Comparison of ENCODE assay signal across 11 cellular contexts in the genomic region with DNA sequence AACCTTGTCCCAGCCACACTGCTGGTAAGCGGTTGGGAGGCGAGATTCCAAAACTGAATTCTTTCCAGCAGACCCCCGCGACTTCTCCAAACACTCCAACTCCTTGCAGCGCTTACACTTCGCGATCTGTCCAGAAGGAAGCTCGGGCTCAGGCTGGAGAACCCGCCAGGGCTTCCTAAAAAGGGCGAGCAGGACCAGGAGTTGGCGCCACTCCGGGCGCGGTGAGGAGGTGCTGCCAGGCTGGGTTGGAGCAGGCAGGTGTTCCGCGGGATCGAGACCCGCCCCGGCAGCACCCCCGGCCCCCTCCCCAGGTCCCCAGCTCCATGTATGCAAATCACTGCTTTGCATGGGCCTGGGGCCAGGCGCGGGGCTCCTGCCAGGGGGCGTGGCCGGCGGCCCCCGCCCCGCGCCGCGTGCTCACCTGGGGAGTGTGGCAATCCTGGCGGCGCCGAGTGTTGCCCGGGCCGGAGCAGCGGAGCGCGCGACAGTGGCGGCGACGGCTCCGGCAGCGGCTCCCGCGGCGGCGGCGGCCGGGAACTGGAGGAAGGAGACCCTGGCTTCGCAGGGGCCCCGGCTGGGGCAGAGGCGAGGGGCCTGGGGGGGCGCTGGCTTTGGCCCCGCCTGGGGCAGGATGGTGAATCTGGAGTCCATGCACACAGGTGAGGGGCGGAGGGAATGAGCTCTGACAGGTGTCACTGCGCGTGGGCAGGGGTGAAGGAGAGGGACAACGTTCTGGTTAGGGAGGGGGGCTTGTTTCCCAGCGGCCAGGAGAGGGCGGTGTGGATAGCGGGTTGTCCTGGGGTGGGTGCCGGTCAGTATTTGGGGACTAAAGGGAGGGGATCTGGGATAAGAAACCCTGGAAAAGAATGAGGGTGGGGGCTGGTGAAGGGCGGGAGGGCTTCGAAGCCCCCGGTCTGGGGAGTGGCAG. TPM values are rescaled to one million over a fixed set of nuclear protein-coding genes. Genes with fewer than 3 reads are reported as not detected.
A peak's percentile ranks its signal among the peaks of the same experiment; 100 is the strongest.
DNase-seq lines count a peak whose midpoint lies in the region; ATAC-seq and TF ChIP-seq lines count a peak whose summit lies in the region.
"Had no signal": no experiment of that assay in that cellular context is flagged by ENCODE, and none has a peak within 500 bp of the region (broad histone marks: within the 10 kb centered on the region; RNA-seq: fewer than 3 reads in every experiment).

A gene (plus strand): TSS at position 428 of the 928 bp plus-strand sequence. CDS start 204 bp downstream, at position 632.

- H3K4me1 ChIP-seq in GM23338 (ENCODE audit: insufficient read depth) (peaks cover 16% of the 10 kb centered on the region), breast epithelium (peaks cover 0 to 16% of the 10 kb centered on the region in 2 donors), right lobe of liver (peaks cover 0 to 3% (median 0%) of the 10 kb centered on the region in 4 donors)

- H3K36me3 ChIP-seq in GM23338 (ENCODE audit: insufficient read depth) (no peaks in the 10 kb centered on the region), breast epithelium (no peaks in the 10 kb centered on the region), right lobe of liver (no peaks in the 10 kb centered on the region)
- H3K36me3 ChIP-seq: neutrophil had no signal

- no peaks in the 10 kb centered on the region for H3K9me3 ChIP-seq in breast epithelium
- H3K9me3 ChIP-seq in right lobe of liver = no peaks in the 10 kb centered on the region
- H3K9me3 ChIP-seq: neutrophil had no signal

- CTCF ChIA-PET in activated CD4-positive, alpha-beta T cell treated with anti-CD3 and anti-CD28 coated beads, Interleukin-2, amount 10 ng/mL, durations not matched to agents 7 days and 5 days (lab: Charles Lee) = interaction anchor here (10.1 kb wide), 1 partner anchor 61 kb away, joined by 105 read pairs; no protein-coding TSS in a partner anchor

- no peaks in the 10 kb centered on the region for H3K9me2 ChIP-seq in GM23338 (ENCODE audit: insufficient read depth)

- H3K27me3 ChIP-seq in GM23338 (ENCODE audit: insufficient read depth) (peaks cover 45% of the 10 kb centered on the region), breast epithelium (peaks cover 0 to 14% of the 10 kb centered on the region in 2 donors), right lobe of liver (no peaks in the 10 kb centered on the region)

- no peak for DNase-seq in AG09319 (ENCODE audit: extremely low read depth, low read depth)
- DNase-seq in GM23338 (ENCODE audit: low spot score) = peak; percentile 70
- peak in 1 of 2 donors; percentile 42 for DNase-seq in breast epithelium (ENCODE audit: low spot score in 2 of 2)
- DNase-seq in right lobe of liver = no peak
- no peak for DNase-seq in effector CD8-positive, alpha-beta T cell (lab: John Stamatoyannopoulos, UW)
- no peak for DNase-seq in activated naive CD8-positive, alpha-beta T cell treated with anti-CD3 and anti-CD28 coated beads, Interleukin-2, amount 50 U/mL, for 24 hours
- no peak for DNase-seq in activated CD4-positive, alpha-beta T cell treated with anti-CD3 and anti-CD28 coated beads, Interleukin-2, amount 10 ng/mL, durations not matched to agents 7 days and 5 days
- DNase-seq in Ammon's horn (ENCODE audit: low spot score) = no peak
- DNase-seq: foreskin fibroblast had no signal

- no peak for TF ChIP-seq POLR2A in breast epithelium (IDR thresholded peaks at IDR 0.05)
- TF ChIP-seq POLR2A in right lobe of liver (IDR thresholded peaks at IDR 0.05) = no peak

- WGBS in right lobe of liver (ENCODE audit: insufficient coverage, low coverage, low lambda C conversion rate, missing lambda C conversion rate) = 7% methylated on average over 23 of the region's 66 CpGs

- ATAC-seq in GM23338 (peak; percentile 57), right lobe of liver (peak; percentile 10 to 40 (median 30))
- ATAC-seq in activated naive CD8-positive, alpha-beta T cell treated with anti-CD3 and anti-CD28 coated beads, Interleukin-2, amount 50 U/mL, for 24 hours = no peak
- ATAC-seq: activated naive CD4-positive, alpha-beta T cell treated with anti-CD3 and anti-CD28 coated beads, Interleukin-2, amount 50 U/mL, for 72 hours had no signal

- peak within 1 kb of the TSS; percentile 80; the same call in 1 of the 2 replicates for H2AFZ ChIP-seq in GM23338

- peaks cover 31% of the 10 kb centered on the region for H3K4me1 Mint-ChIP-seq in GM23338
- H3K4me1 Mint-ChIP-seq in activated naive CD8-positive, alpha-beta T cell treated with anti-CD3 and anti-CD28 coated beads, Interleukin-2, amount 50 U/mL, for 24 hours = peaks cover 9% of the 10 kb centered on the region
- H3K4me1 Mint-ChIP-seq in activated CD4-positive, alpha-beta T cell treated with anti-CD3 and anti-CD28 coated beads, Interleukin-2, amount 10 ng/mL, durations not matched to agents 7 days and 5 days = peaks cover 7% of the 10 kb centered on the region

- H3F3A ChIP-seq in GM23338 (replicated peaks; ENCODE audit: low read depth) = no peaks in the 10 kb centered on the region

- no peaks in the 10 kb centered on the region for H3K79me2 ChIP-seq in GM23338 (replicated peaks; ENCODE audit: insufficient read depth)

- H3K27ac ChIP-seq in GM23338 (ENCODE audit: low read depth) (no peak within 1 kb of the TSS), breast epithelium (peak within 1 kb of the TSS; percentile 45 to 80), right lobe of liver (no peak within 1 kb of the TSS)
- H3K27ac ChIP-seq: neutrophil had no signal

- H3K4me2 ChIP-seq in GM23338 = peak within 1 kb of the TSS; percentile 97

- peak within 1 kb of the TSS; percentile 68 for H3K4me3 Mint-ChIP-seq in GM23338
- no peak within 1 kb of the TSS for H3K4me3 Mint-ChIP-seq in activated naive CD8-positive, alpha-beta T cell treated with anti-CD3 and anti-CD28 coated beads, Interleukin-2, amount 50 U/mL, for 24 hours
- no peak within 1 kb of the TSS for H3K4me3 Mint-ChIP-seq in activated CD4-positive, alpha-beta T cell treated with anti-CD3 and anti-CD28 coated beads, Interleukin-2, amount 10 ng/mL, durations not matched to agents 7 days and 5 days

- no peaks in the 10 kb centered on the region for H3K9me3 Mint-ChIP-seq in GM23338
- H3K9me3 Mint-ChIP-seq in activated naive CD8-positive, alpha-beta T cell treated with anti-CD3 and anti-CD28 coated beads, Interleukin-2, amount 50 U/mL, for 24 hours = no peaks in the 10 kb centered on the region
- H3K9me3 Mint-ChIP-seq in activated CD4-positive, alpha-beta T cell treated with anti-CD3 and anti-CD28 coated beads, Interleukin-2, amount 10 ng/mL, durations not matched to agents 7 days and 5 days = no peaks in the 10 kb centered on the region
- H3K9me3 Mint-ChIP-seq: activated naive CD4-positive, alpha-beta T cell treated with anti-CD3 and anti-CD28 coated beads, Interleukin-2, amount 50 U/mL, for 72 hours had no signal

- peak; percentile 8 for TF ChIP-seq CTCF in AG09319 (IDR thresholded peaks at IDR 0.05; ENCODE audit: low read depth, low read length)
- peak; percentile 63 to 72 for TF ChIP-seq CTCF in GM23338 (conservative IDR thresholded peaks at IDR 0.05; ENCODE audit: low read depth in 2 of 2)
- TF ChIP-seq CTCF in breast epithelium (IDR thresholded peaks at IDR 0.05) = no peak
- TF ChIP-seq CTCF in right lobe of liver (IDR thresholded peaks at IDR 0.05) = no peak

- H3K36me3 Mint-ChIP-seq in GM23338 (ENCODE audit: low read depth) = no peaks in the 10 kb centered on the region; the same call in 2 of the 3 replicates
- H3K36me3 Mint-ChIP-seq in activated naive CD8-positive, alpha-beta T cell treated with anti-CD3 and anti-CD28 coated beads, Interleukin-2, amount 50 U/mL, for 24 hours (ENCODE audit: low read depth) = no peaks in the 10 kb centered on the region
- H3K36me3 Mint-ChIP-seq in activated CD4-positive, alpha-beta T cell treated with anti-CD3 and anti-CD28 coated beads, Interleukin-2, amount 10 ng/mL, durations not matched to agents 7 days and 5 days (ENCODE audit: low read depth) = no peaks in the 10 kb centered on the region
- H3K36me3 Mint-ChIP-seq: activated naive CD4-positive, alpha-beta T cell treated with anti-CD3 and anti-CD28 coated beads, Interleukin-2, amount 50 U/mL, for 72 hours had no signal

- H4K20me1 ChIP-seq in GM23338 (replicated peaks; ENCODE audit: insufficient read depth) = no peaks in the 10 kb centered on the region

- no peak within 1 kb of the TSS for H3K27ac Mint-ChIP-seq in GM23338
- no peak within 1 kb of the TSS for H3K27ac Mint-ChIP-seq in activated naive CD8-positive, alpha-beta T cell treated with anti-CD3 and anti-CD28 coated beads, Interleukin-2, amount 50 U/mL, for 24 hours
- no peak within 1 kb of the TSS for H3K27ac Mint-ChIP-seq in activated CD4-positive, alpha-beta T cell treated with anti-CD3 and anti-CD28 coated beads, Interleukin-2, amount 10 ng/mL, durations not matched to agents 7 days and 5 days
- H3K27ac Mint-ChIP-seq: activated naive CD4-positive, alpha-beta T cell treated with anti-CD3 and anti-CD28 coated beads, Interleukin-2, amount 50 U/mL, for 72 hours had no signal

- H3K27me3 Mint-ChIP-seq in GM23338 (ENCODE audit: insufficient read depth, low read depth, poor library complexity) = peaks cover 36% of the 10 kb centered on the region
- H3K27me3 Mint-ChIP-seq in activated naive CD8-positive, alpha-beta T cell treated with anti-CD3 and anti-CD28 coated beads, Interleukin-2, amount 50 U/mL, for 24 hours = peaks cover 86% of the 10 kb centered on the region
- peaks cover 80% of the 10 kb centered on the region for H3K27me3 Mint-ChIP-seq in activated CD4-positive, alpha-beta T cell treated with anti-CD3 and anti-CD28 coated beads, Interleukin-2, amount 10 ng/mL, durations not matched to agents 7 days and 5 days

- H3K4me3 ChIP-seq in GM23338 = peak within 1 kb of the TSS; percentile 63
- peak within 1 kb of the TSS in 2 of 3 donors; percentile 46 to 58 for H3K4me3 ChIP-seq in breast epithelium
- no peak within 1 kb of the TSS for H3K4me3 ChIP-seq in right lobe of liver

- intact Hi-C loops in breast epithelium (cut with DNase I; ENCODE audit: low total_unique reads) (loop anchor here (2.0 to 5.0 kb wide), 2 partner anchors 57 to 73 kb away; no protein-coding TSS in a partner anchor), right lobe of liver (cut with DNase I) (loop anchor here (5.0 kb wide), 1 partner anchor 57 kb away; no protein-coding TSS in a partner anchor)

- POLR2A ChIA-PET in activated CD4-positive, alpha-beta T cell treated with anti-CD3 and anti-CD28 coated beads, Interleukin-2, amount 10 ng/mL, durations not matched to agents 7 days and 5 days (lab: Charles Lee) = no interaction called here

TF ChIP-seq in GM23338, 12 proteins besides CTCF, POLR2A, EP300 and RAD21 (continues in another document):
- TF ChIP-seq JUNB (IDR thresholded peaks at IDR 0.05; ENCODE audit: unreplicated experiment) = no peak
- TF ChIP-seq POLR2AphosphoS5 (IDR thresholded peaks at IDR 0.05; ENCODE audit: low read depth) = no peak
- no peak for TF ChIP-seq EZH2 (IDR thresholded peaks at IDR 0.05; ENCODE audit: low read depth, unreplicated experiment)
- no peak for TF ChIP-seq ZNF331 (CRISPR knock-in tag; IDR thresholded peaks at IDR 0.05; ENCODE audit: low read depth)
- no peak for TF ChIP-seq CREB1 (CRISPR knock-in tag; IDR thresholded peaks at IDR 0.05; ENCODE audit: low read depth)

RNA-seq across cellular contexts. Expression of the gene that starts here (rescaled TPM):
- total RNA-seq in GM23338 (2014; rRNA removed; shearing (Covaris generic)) = 0.45 and 1.1 TPM in 2 replicates
- polyA plus RNA-seq in GM23338 (2016; fragmentation: Nextera tagmentation; extraction: Ambion mirVana) = 0.79 and 1.4 TPM in 2 replicates
- total RNA-seq in breast epithelium (1 to 10 TPM in 2 of 3 donors, not detected in 1; 3.9 to 7.0 TPM), right lobe of liver (not detected)
- total RNA-seq in activated CD4-positive, alpha-beta T cell treated with anti-CD3 and anti-CD28 coated beads, Interleukin-2, amount 10 ng/mL, durations not matched to agents 7 days and 5 days = not detected
- total RNA-seq: activated naive CD4-positive, alpha-beta T cell treated with anti-CD3 and anti-CD28 coated beads, Interleukin-2, amount 50 U/mL, for 72 hours had no signal

Comparison
In these comparisons a context has a peak if more than half of its experiments do, and no peak if none do; other contexts are left out.
1. Peak in ATAC-seq in right lobe of liver; RNA of the gene not detected or under 1 TPM.
2. CTCF ChIP-seq: peak in AG09319 (single experiment) and GM23338 (2 of 2); none in breast epithelium (0 of 3) and right lobe of liver (0 of 4).
3. H3K27ac ChIP-seq: peak in breast epithelium (2 of 2); none in GM23338 (single experiment) and right lobe of liver (0 of 3).
4. H3K4me3 ChIP-seq: peak in GM23338 (single experiment) and breast epithelium (2 of 3); none in right lobe of liver (0 of 3).